Comparison of ENCODE assay signal across 17 cellular contexts in genomic region chr18:63283305-63283704, GRCh38. TPM values are rescaled to one million over a fixed set of nuclear protein-coding genes. Genes with fewer than 3 reads are reported as not detected.
DNase-seq lines count a peak whose midpoint lies in the region; ATAC-seq and TF ChIP-seq lines count a peak whose summit lies in the region.
"Had no signal": no experiment of that assay in that cellular context is flagged by ENCODE, and none has a peak within 500 bp of the region (broad histone marks: within the 10 kb centered on the region; RNA-seq: fewer than 3 reads in every experiment).

No MANE protein-coding gene starts in this region.

- intact Hi-C loops in dorsolateral prefrontal cortex (cut with DNase I): no loop called here
- intact Hi-C loops in spleen (cut with DNase I; ENCODE audit: low total_unique reads): no loop called here

- H3K27me3 Mint-ChIP-seq in activated T-cell treated with anti-CD3 and anti-CD28 coated beads, Interleukin-2, amount 50 U/mL, for 72 hours (ENCODE audit: low read depth): no peaks in the 10 kb centered on the region

- ATAC-seq in activated T-cell treated with anti-CD3 and anti-CD28 coated beads, Interleukin-2, amount 50 U/mL, for 72 hours (replicated peaks in 1 of 2): no peak
- ATAC-seq in GM19035 (IDR thresholded peaks at IDR 0.05; ENCODE audit: unreplicated experiment): no peak
- ATAC-seq: Panc1 had no signal

- no peak for TF ChIP-seq POLR2A in spleen (IDR thresholded peaks at IDR 0.05)

- H3K4me1 Mint-ChIP-seq in activated T-cell treated with anti-CD3 and anti-CD28 coated beads, Interleukin-2, amount 50 U/mL, for 72 hours (ENCODE audit: low read depth): peaks cover 39% of the 10 kb centered on the region

- H3K9me3 Mint-ChIP-seq in activated T-cell treated with anti-CD3 and anti-CD28 coated beads, Interleukin-2, amount 50 U/mL, for 72 hours: peaks cover 0 to 3% of the 10 kb centered on the region in 2 donors

- H3K4me3 Mint-ChIP-seq in activated T-cell treated with anti-CD3 and anti-CD28 coated beads, Interleukin-2, amount 50 U/mL, for 72 hours: no peak overlapping the region

- H3K9me3 ChIP-seq in spleen: no peaks in the 10 kb centered on the region

- peak overlapping the region in 33 of 59 donors; percentile 0 to 69 (median 38) for H3K27ac ChIP-seq in dorsolateral prefrontal cortex
- H3K27ac ChIP-seq in spleen: peak overlapping the region in 7 of 8 donors; percentile 24 to 86 (median 73)
- H3K27ac ChIP-seq: 22Rv1; BLaER1 treated with 17β-estradiol and CSF1 and Interleukin-3, amounts not matched to agents 10 nM and 100 nM had no signal

- peak overlapping the region; percentile 31 for H3K27ac Mint-ChIP-seq in activated T-cell treated with anti-CD3 and anti-CD28 coated beads, Interleukin-2, amount 50 U/mL, for 72 hours

- no peak overlapping the region for H3K4me3 ChIP-seq in dorsolateral prefrontal cortex
- H3K4me3 ChIP-seq in spleen: no peak overlapping the region
- H3K4me3 ChIP-seq: BLaER1 treated with 17β-estradiol and CSF1 and Interleukin-3, amounts not matched to agents 10 nM and 100 nM had no signal

- peaks cover 19 to 40% of the 10 kb centered on the region in 2 donors for H3K36me3 Mint-ChIP-seq in activated T-cell treated with anti-CD3 and anti-CD28 coated beads, Interleukin-2, amount 50 U/mL, for 72 hours (ENCODE audit: insufficient read depth in 2 of 2)

- 77 to 90% (median 85%) methylated on average over 7 of the region's 7 CpGs for WGBS in spleen, 5 donors

- DNase-seq in activated T-cell treated with anti-CD3 and anti-CD28 coated beads, Interleukin-2, amount 50 U/mL, for 72 hours: no peak
- no peak for DNase-seq in activated T-cell treated with anti-CD3 and anti-CD28 coated beads, Interleukin-2, amount 50 U/mL, for 48 hours
- DNase-seq in dorsolateral prefrontal cortex: no peak
- no peak for DNase-seq in spleen
- DNase-seq in middle frontal gyrus (ENCODE audit: extremely low spot score, low spot score): no peak
- no peak for DNase-seq in islet precursor cell
- no peak for DNase-seq in DMS153 (lab: John Stamatoyannopoulos, UW)
- DNase-seq: HCEC 1CT; NCI-H1436 treated with DMSO at 0.1 percent for 48 hours; NCI-H2081; NCI-H524; NK-92 treated with Interleukin-12 subunit alpha and Interleukin-12 subunit beta, amount 100 ng/mL, for 24 hours; Right ventricle myocardium superior had no signal

- TF ChIP-seq CTCF in dorsolateral prefrontal cortex (IDR thresholded peaks at IDR 0.05 in 54 of 56, conservative IDR thresholded peaks at IDR 0.05 in 2 of 56; ENCODE audit: low read depth in 1 of 56, partially characterized antibody in 56 of 56) (no peak), spleen (IDR thresholded peaks at IDR 0.05 in 8 of 11, conservative IDR thresholded peaks at IDR 0.05 in 3 of 11) (no peak)

- peaks cover 14 to 98% (median 69%) of the 10 kb centered on the region in 6 donors for H3K4me1 ChIP-seq in spleen

- H3K27me3 ChIP-seq in dorsolateral prefrontal cortex: no peaks in the 10 kb centered on the region
- no peaks in the 10 kb centered on the region for H3K27me3 ChIP-seq in spleen (replicated peaks in 1 of 7)
- H3K27me3 ChIP-seq: BLaER1 treated with 17β-estradiol and CSF1 and Interleukin-3, amounts not matched to agents 10 nM and 100 nM had no signal

- peaks cover 0 to 15% (median 5%) of the 10 kb centered on the region in 6 donors for H3K36me3 ChIP-seq in spleen

RNA-seq across cellular contexts. Expression of gene BCL2, which starts 36.3 kb away (rescaled TPM):
- 100 to 1,000 TPM in 1 of 2 donors, 10 to 100 TPM in 1; 98.3 to 133 TPM for total RNA-seq in activated T-cell treated with anti-CD3 and anti-CD28 coated beads, Interleukin-2, amount 50 U/mL, for 72 hours
- total RNA-seq in dorsolateral prefrontal cortex (10 to 100 TPM; 15.7 to 46.8 (median 25.1) TPM), spleen (100 to 1,000 TPM in 1 of 7 donors, 10 to 100 TPM in 6; 65.7 to 112 (median 83.2) TPM)
- 10 to 100 TPM in 2 of 3 donors, 1 to 10 TPM in 1; 9.6 to 18.0 (median 15.0) TPM for polyA plus RNA-seq in spleen
